ENCODE assay signal across 27 cellular contexts in genomic region chr16:73042807-73043206, GRCh38. TPM values are rescaled to one million over a fixed set of nuclear protein-coding genes. Genes with fewer than 3 reads are reported as not detected.
DNase-seq lines count a peak whose midpoint lies in the region; ATAC-seq and TF ChIP-seq lines count a peak whose summit lies in the region.
"Had no signal": no experiment of that assay in that cellular context is flagged by ENCODE, and none has a peak within 500 bp of the region (broad histone marks: within the 10 kb centered on the region; RNA-seq: fewer than 3 reads in every experiment).

No MANE protein-coding gene starts in this region.

- H3K36me3 Mint-ChIP-seq in Caco-2 (ENCODE audit: insufficient read depth, unreplicated experiment), result peaks cover 37% of the 10 kb centered on the region
- no peaks in the 10 kb centered on the region for H3K36me3 Mint-ChIP-seq in nephron progenitor cell (ENCODE audit: low read depth)
- no peaks in the 10 kb centered on the region for H3K36me3 Mint-ChIP-seq in stimulated activated memory B cell treated with anti-CD40 and anti-IgM and Interleukin-4, amounts not matched to agents 10 μg/mL and 1 μg/mL and 100 μg/mL, for 72 hours
- H3K36me3 Mint-ChIP-seq: naive thymus-derived CD4-positive, alpha-beta T cell had no signal

- CTCF ChIA-PET in Caco-2 (lab: Charles Lee), result no interaction called here

- no peak for TF ChIP-seq CTCF in Caco-2 (IDR thresholded peaks at IDR 0.05; ENCODE audit: insufficient read depth in 1 of 2, low read depth in 1 of 2, low read length in 1 of 2, severe bottlenecking in 1 of 2, unreplicated experiment in 1 of 2)
- TF ChIP-seq CTCF in WERI-Rb-1 (IDR thresholded peaks at IDR 0.05; ENCODE audit: low read depth, low read length), result no peak
- TF ChIP-seq CTCF in nephron progenitor cell (IDR thresholded peaks at IDR 0.05), result no peak

- BruUV-seq in Caco-2 (replicated peaks; lab: Mats Ljungman, UMichigan), result no TSS peak

- POLR2A ChIA-PET in Caco-2 (lab: Charles Lee), result no interaction called here

- H3K27ac ChIP-seq in WERI-Rb-1, result peak overlapping the region; percentile 59

- peaks cover 73% of the 10 kb centered on the region for H3K4me1 ChIP-seq in Caco-2

- H3K36me3 ChIP-seq in Caco-2 (ENCODE audit: control insufficient read depth, insufficient read depth, low read length), result no peaks in the 10 kb centered on the region
- no peaks in the 10 kb centered on the region for H3K36me3 ChIP-seq in WERI-Rb-1

- H3K4me3 Mint-ChIP-seq in Caco-2 (ENCODE audit: unreplicated experiment) (no peak overlapping the region), nephron progenitor cell (peak overlapping the region; percentile 26)
- no peak overlapping the region for H3K4me3 Mint-ChIP-seq in stimulated activated memory B cell treated with anti-CD40 and anti-IgM and Interleukin-4, amounts not matched to agents 10 μg/mL and 1 μg/mL and 100 μg/mL, for 72 hours
- H3K4me3 Mint-ChIP-seq: activated B cell treated with CpG ODN at 0.5 μM for 24 hours; activated CD8-positive, alpha-beta T cell treated with anti-CD3 and anti-CD28 coated beads for 36 hours; naive thymus-derived CD4-positive, alpha-beta T cell had no signal

- H3K4me3 ChIP-seq in Caco-2 (ENCODE audit: low read depth, low read length) (no peak overlapping the region), WERI-Rb-1 (ENCODE audit: low read depth, low read length) (no peak overlapping the region)

- no peaks in the 10 kb centered on the region for H3K9me3 ChIP-seq in Caco-2
- no peaks in the 10 kb centered on the region for H3K9me3 ChIP-seq in WERI-Rb-1 (ENCODE audit: severe bottlenecking)

- no peaks in the 10 kb centered on the region for H3K9me3 Mint-ChIP-seq in Caco-2 (ENCODE audit: unreplicated experiment)
- no peaks in the 10 kb centered on the region for H3K9me3 Mint-ChIP-seq in nephron progenitor cell
- no peaks in the 10 kb centered on the region for H3K9me3 Mint-ChIP-seq in stimulated activated memory B cell treated with anti-CD40 and anti-IgM and Interleukin-4, amounts not matched to agents 10 μg/mL and 1 μg/mL and 100 μg/mL, for 72 hours
- H3K9me3 Mint-ChIP-seq: activated B cell treated with CpG ODN at 0.5 μM for 24 hours; activated CD8-positive, alpha-beta T cell treated with anti-CD3 and anti-CD28 coated beads for 36 hours; naive thymus-derived CD4-positive, alpha-beta T cell had no signal

- no peak for DNase-seq in Caco-2
- no peak for DNase-seq in WERI-Rb-1
- no peak for DNase-seq in nephron progenitor cell
- no peak for DNase-seq in activated CD8-positive, alpha-beta memory T cell treated with anti-CD3 and anti-CD28 coated beads for 24 hours
- no peak for DNase-seq in NCI-H2171 treated with DMSO at 0.1 percent for 48 hours (lab: John Stamatoyannopoulos, UW)
- DNase-seq: ACHN; activated B cell treated with CpG ODN at 0.5 μM for 24 hours; activated CD8-positive, alpha-beta T cell treated with anti-CD3 and anti-CD28 coated beads for 36 hours; activated naive CD4-positive, alpha-beta T cell; activated T-cell treated with anti-CD3 and anti-CD28 coated beads, Interleukin-2, amount 50 U/mL, for 1 hour; amniotic stem cell; C1 segment of cervical spinal cord; central memory CD4-positive, alpha-beta T cell; effector CD8-positive, alpha-beta T cell; KG1; left cardiac atrium; mesenchymal stem cell; MV-4-11; naive thymus-derived CD4-positive, alpha-beta T cell; NCI-H187 treated with DMSO at 0.1 percent for 48 hours; NCI-H510A; stimulated activated CD4-positive, alpha-beta T cell treated with anti-CD3 and anti-CD28 coated beads, Interleukin-4, amount 100 ng/mL, for 1 hour had no signal

- H3K27ac Mint-ChIP-seq in Caco-2 (ENCODE audit: unreplicated experiment) (peak overlapping the region; percentile 61), nephron progenitor cell (no peak overlapping the region)
- H3K27ac Mint-ChIP-seq in stimulated activated memory B cell treated with anti-CD40 and anti-IgM and Interleukin-4, amounts not matched to agents 10 μg/mL and 1 μg/mL and 100 μg/mL, for 72 hours, result peak overlapping the region; percentile 36
- H3K27ac Mint-ChIP-seq: activated B cell treated with CpG ODN at 0.5 μM for 24 hours; activated CD8-positive, alpha-beta T cell treated with anti-CD3 and anti-CD28 coated beads for 36 hours; naive thymus-derived CD4-positive, alpha-beta T cell had no signal

- intact Hi-C loops in Caco-2 (cut with micrococcal nuclease; ENCODE audit: unreplicated experiment), result no loop called here

- H3K4me1 Mint-ChIP-seq in Caco-2 (ENCODE audit: low read depth, unreplicated experiment), result peaks cover 77% of the 10 kb centered on the region
- peaks cover 96% of the 10 kb centered on the region for H3K4me1 Mint-ChIP-seq in nephron progenitor cell
- H3K4me1 Mint-ChIP-seq in stimulated activated memory B cell treated with anti-CD40 and anti-IgM and Interleukin-4, amounts not matched to agents 10 μg/mL and 1 μg/mL and 100 μg/mL, for 72 hours, result peaks cover 25% of the 10 kb centered on the region

- H3K27me3 ChIP-seq in Caco-2 (replicated peaks; ENCODE audit: control insufficient read depth, insufficient read depth, low read length) (no peaks in the 10 kb centered on the region), WERI-Rb-1 (ENCODE audit: insufficient read depth, low read depth, severe bottlenecking) (no peaks in the 10 kb centered on the region)

- no peak for ATAC-seq in stimulated activated memory B cell treated with anti-CD40 and anti-IgM and Interleukin-4, amounts not matched to agents 10 μg/mL and 1 μg/mL and 100 μg/mL, for 72 hours
- ATAC-seq in HG03442 (IDR thresholded peaks at IDR 0.05; ENCODE audit: unreplicated experiment), result no peak
- no peak for ATAC-seq in GM19351 (IDR thresholded peaks at IDR 0.05; ENCODE audit: unreplicated experiment)
- ATAC-seq: activated CD8-positive, alpha-beta T cell treated with anti-CD3 and anti-CD28 coated beads for 36 hours; esophagus mucosa; left cardiac atrium; naive thymus-derived CD4-positive, alpha-beta T cell; SK-N-SH treated with all-trans-retinoic acid at 6 μM for 48 hours had no signal

- H3K27me3 Mint-ChIP-seq in Caco-2 (ENCODE audit: insufficient read depth, unreplicated experiment) (no peaks in the 10 kb centered on the region), nephron progenitor cell (ENCODE audit: low read depth, poor library complexity) (peaks cover 8% of the 10 kb centered on the region)
- H3K27me3 Mint-ChIP-seq in stimulated activated memory B cell treated with anti-CD40 and anti-IgM and Interleukin-4, amounts not matched to agents 10 μg/mL and 1 μg/mL and 100 μg/mL, for 72 hours, result no peaks in the 10 kb centered on the region

RNA-seq across cellular contexts. Expression of gene ZFHX3, which starts 5.1 kb away (rescaled TPM):
- total RNA-seq in Caco-2 (2022), result 39.9 TPM in 2 replicates
